Comparison of ENCODE assay signal across 16 cellular contexts in genomic region chr12:1851126-1851791, GRCh38. TPM values are rescaled to one million over a fixed set of nuclear protein-coding genes. Genes with fewer than 3 reads are reported as not detected.
DNase-seq lines count a peak whose midpoint lies in the region; ATAC-seq, FAIRE-seq and TF ChIP-seq lines count a peak whose summit lies in the region.
"Had no signal": no experiment of that assay in that cellular context is flagged by ENCODE, and none has a peak within 500 bp of the region (broad histone marks: within the 10 kb centered on the region; RNA-seq: fewer than 3 reads in every experiment).

No MANE protein-coding gene starts in this region.

- no peaks in the 10 kb centered on the region for H3K27me3 Mint-ChIP-seq in activated T-cell treated with anti-CD3 and anti-CD28 coated beads, Interleukin-2, amount 50 U/mL, for 72 hours (ENCODE audit: low read depth)

- no peak for FAIRE-seq in HTR-8/SVneo (lab: Jason Lieb, UNC)

- no peak overlapping the region for H3K4me3 ChIP-seq in fibroblast of villous mesenchyme (ENCODE audit: low read depth, low read length)
- H3K4me3 ChIP-seq: colonic mucosa, skin epidermis, upper lobe of right lung had no signal

- no peaks in the 10 kb centered on the region for H3K9me3 Mint-ChIP-seq in activated T-cell treated with anti-CD3 and anti-CD28 coated beads, Interleukin-2, amount 50 U/mL, for 72 hours
- H3K9me3 Mint-ChIP-seq: activated CD4-positive, alpha-beta memory T cell treated with anti-CD3 and anti-CD28 coated beads, Interleukin-2, amount 10 ng/mL, durations not matched to agents 7 days and 5 days; neural crest cell had no signal

- H3K4me1 Mint-ChIP-seq in activated T-cell treated with anti-CD3 and anti-CD28 coated beads, Interleukin-2, amount 50 U/mL, for 72 hours (ENCODE audit: low read depth) = no peaks in the 10 kb centered on the region

- DNase-seq in AG08395 (ENCODE audit: low spot score) = peak; percentile 46
- peak; percentile 41 for DNase-seq in HTR-8/SVneo (ENCODE audit: insufficient read length, low spot score)
- peak; percentile 62 for DNase-seq in amniotic epithelial cell (ENCODE audit: low read depth)
- DNase-seq in fibroblast of villous mesenchyme (ENCODE audit: low read depth) = peak; percentile 38
- no peak for DNase-seq in activated T-cell treated with anti-CD3 and anti-CD28 coated beads, Interleukin-2, amount 50 U/mL, for 72 hours
- DNase-seq in Right ventricle myocardium inferior (ENCODE audit: missing footprints) = no peak
- DNase-seq: activated CD4-positive, alpha-beta memory T cell treated with anti-CD3 and anti-CD28 coated beads, Interleukin-2, amount 10 ng/mL, durations not matched to agents 7 days and 5 days; colonic mucosa; T1000; upper lobe of right lung had no signal

- no peak overlapping the region for H3K4me3 Mint-ChIP-seq in activated T-cell treated with anti-CD3 and anti-CD28 coated beads, Interleukin-2, amount 50 U/mL, for 72 hours
- H3K4me3 Mint-ChIP-seq: activated CD4-positive, alpha-beta memory T cell treated with anti-CD3 and anti-CD28 coated beads, Interleukin-2, amount 10 ng/mL, durations not matched to agents 7 days and 5 days; neural crest cell had no signal

- H3K27ac Mint-ChIP-seq in activated T-cell treated with anti-CD3 and anti-CD28 coated beads, Interleukin-2, amount 50 U/mL, for 72 hours = no peak overlapping the region
- H3K27ac Mint-ChIP-seq: activated CD4-positive, alpha-beta memory T cell treated with anti-CD3 and anti-CD28 coated beads, Interleukin-2, amount 10 ng/mL, durations not matched to agents 7 days and 5 days had no signal

- TF ChIP-seq CTCF in fibroblast of villous mesenchyme (IDR thresholded peaks at IDR 0.05; ENCODE audit: insufficient read depth, low read depth, low read length) = no peak

- ATAC-seq in HG02678 (IDR thresholded peaks at IDR 0.05; ENCODE audit: unreplicated experiment) = no peak
- no peak for ATAC-seq in HG03520 (IDR thresholded peaks at IDR 0.05; ENCODE audit: unreplicated experiment)
- no peak for ATAC-seq in activated T-cell treated with anti-CD3 and anti-CD28 coated beads, Interleukin-2, amount 50 U/mL, for 72 hours (replicated peaks in 1 of 2)
- ATAC-seq in Right ventricle myocardium inferior = no peak
- ATAC-seq: left lobe of liver, upper lobe of right lung had no signal

- no peaks in the 10 kb centered on the region for H3K36me3 Mint-ChIP-seq in activated T-cell treated with anti-CD3 and anti-CD28 coated beads, Interleukin-2, amount 50 U/mL, for 72 hours (ENCODE audit: insufficient read depth in 2 of 2)

- intact Hi-C loops in Right ventricle myocardium inferior (cut with DNase I) = no loop called here

RNA-seq across cellular contexts. Expression of gene LRTM2, which starts 30.9 kb away (rescaled TPM):
- not detected in 2 replicates for total RNA-seq in fibroblast of villous mesenchyme
- under 1 TPM in 1 of 2 donors, not detected in 1; 0.14 TPM for total RNA-seq in activated T-cell treated with anti-CD3 and anti-CD28 coated beads, Interleukin-2, amount 50 U/mL, for 72 hours
- not detected for total RNA-seq in Right ventricle myocardium inferior
- total RNA-seq: activated CD4-positive, alpha-beta memory T cell treated with anti-CD3 and anti-CD28 coated beads, Interleukin-2, amount 10 ng/mL, durations not matched to agents 7 days and 5 days; colonic mucosa; left lobe of liver; OCI-LY7; upper lobe of right lung had no signal

Comparison
In these comparisons a context has a peak if more than half of its experiments do, and no peak if none do; other contexts are left out.
1. DNase-seq: peak in AG08395 (single experiment), HTR-8/SVneo (single experiment), amniotic epithelial cell (single experiment) and fibroblast of villous mesenchyme (single experiment); none in activated T-cell treated with anti-CD3 and anti-CD28 coated beads, Interleukin-2, amount 50 U/mL, for 72 hours (0 of 2) and Right ventricle myocardium inferior (single experiment).